Comparison of ENCODE assay signal across 14 cellular contexts in the genomic region with DNA sequence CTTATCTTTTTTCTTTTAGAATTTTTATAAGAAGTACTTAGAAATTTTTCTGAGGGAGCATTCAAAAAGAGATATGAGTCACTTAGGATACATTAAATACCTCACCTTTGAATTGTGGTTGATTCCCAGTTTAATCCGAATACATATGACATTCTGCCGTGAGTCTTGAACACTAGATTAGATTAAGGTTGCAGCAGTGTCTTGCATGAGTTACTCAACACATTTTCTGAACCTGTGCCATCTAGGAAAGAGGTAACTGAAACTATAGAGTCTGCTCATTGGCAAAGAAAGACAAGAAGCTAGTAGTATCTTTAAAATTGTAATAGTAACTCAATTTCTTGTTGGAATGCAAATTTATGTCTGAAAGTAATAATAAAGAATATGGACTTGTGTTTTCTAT. TPM values are rescaled to one million over a fixed set of nuclear protein-coding genes. Genes with fewer than 3 reads are reported as not detected.
DNase-seq lines count a peak whose midpoint lies in the region; ATAC-seq and TF ChIP-seq lines count a peak whose summit lies in the region.
"Had no signal": no experiment of that assay in that cellular context is flagged by ENCODE, and none has a peak within 500 bp of the region (broad histone marks: within the 10 kb centered on the region; RNA-seq: fewer than 3 reads in every experiment).

No MANE protein-coding gene starts in this region.

- no peak overlapping the region for H2AFZ ChIP-seq in SK-N-SH (ENCODE audit: low read depth)
- H2AFZ ChIP-seq: GM23248 had no signal

- TF ChIP-seq RAD21 in SK-N-SH (IDR thresholded peaks at IDR 0.05; ENCODE audit: low read length), result no peak

- POLR2A ChIA-PET in SK-N-SH (lab: Yijun Ruan, JAX), result no interaction called here
- POLR2A ChIA-PET in naive thymus-derived CD8-positive, alpha-beta T cell (lab: Charles Lee), result no interaction called here

- WGBS in SK-N-SH (ENCODE audit: low lambda C conversion rate), result 83% methylated on average over 2 of the region's 2 CpGs

- CTCF ChIA-PET in SK-N-SH (lab: Yijun Ruan, JAX), result no interaction called here

- H3K4me1 Mint-ChIP-seq in naive thymus-derived CD8-positive, alpha-beta T cell, result peaks cover 5 to 7% (median 5%) of the 10 kb centered on the region in 4 donors
- no peaks in the 10 kb centered on the region for H3K4me1 Mint-ChIP-seq in activated naive CD8-positive, alpha-beta T cell treated with anti-CD3 and anti-CD28 coated beads, Interleukin-2, amount 50 U/mL, for 24 hours

- peaks cover 0 to 62% (median 29%) of the 10 kb centered on the region in 3 donors for H3K36me3 Mint-ChIP-seq in naive thymus-derived CD8-positive, alpha-beta T cell
- peaks cover 40% of the 10 kb centered on the region for H3K36me3 Mint-ChIP-seq in activated naive CD8-positive, alpha-beta T cell treated with anti-CD3 and anti-CD28 coated beads, Interleukin-2, amount 50 U/mL, for 24 hours (ENCODE audit: low read depth)

- H4K20me1 ChIP-seq in SK-N-SH (ENCODE audit: insufficient read depth), result no peaks in the 10 kb centered on the region
- H4K20me1 ChIP-seq: BLaER1 treated with 17β-estradiol and CSF1 and Interleukin-3, amounts not matched to agents 10 nM and 100 nM had no signal

- DNase-seq in SK-N-SH (no peak), astrocyte of the hippocampus (ENCODE audit: low read depth, low spot score) (peak; percentile 5), fibroblast of peridontal ligament (ENCODE audit: extremely low read depth) (peak; percentile 7), midbrain (lab: John Stamatoyannopoulos, UW) (no peak)
- DNase-seq in naive thymus-derived CD8-positive, alpha-beta T cell, result no peak
- DNase-seq in activated naive CD8-positive, alpha-beta T cell treated with anti-CD3 and anti-CD28 coated beads, Interleukin-2, amount 50 U/mL, for 24 hours, result no peak
- DNase-seq: 8988T; CD4-positive, CD25-positive, alpha-beta regulatory T cell; DMS53; GF-D8; GM23248 had no signal

- no peak overlapping the region for H3K4me3 ChIP-seq in SK-N-SH (ENCODE audit: low read depth in 2 of 2, low read length in 1 of 2)
- H3K4me3 ChIP-seq: BLaER1 treated with 17β-estradiol and CSF1 and Interleukin-3, amounts not matched to agents 10 nM and 100 nM; GM23248 had no signal

- no peak for TF ChIP-seq EP300 in SK-N-SH (IDR thresholded peaks at IDR 0.05; ENCODE audit: borderline replicate concordance in 1 of 2, low read depth in 1 of 2, low read length in 1 of 2)

- no peak overlapping the region for H3K27ac ChIP-seq in SK-N-SH (ENCODE audit: low read depth in 2 of 2, low read length in 1 of 2)
- H3K27ac ChIP-seq: BLaER1 treated with 17β-estradiol and CSF1 and Interleukin-3, amounts not matched to agents 10 nM and 100 nM; GM23248 had no signal

- H3K79me2 ChIP-seq in SK-N-SH (ENCODE audit: insufficient read depth), result no peaks in the 10 kb centered on the region

- no peaks in the 10 kb centered on the region for H3K9me2 ChIP-seq in SK-N-SH

- no peaks in the 10 kb centered on the region for H3K27me3 Mint-ChIP-seq in naive thymus-derived CD8-positive, alpha-beta T cell
- H3K27me3 Mint-ChIP-seq in activated naive CD8-positive, alpha-beta T cell treated with anti-CD3 and anti-CD28 coated beads, Interleukin-2, amount 50 U/mL, for 24 hours, result no peaks in the 10 kb centered on the region

- no peak for TF ChIP-seq CTCF in SK-N-SH (IDR thresholded peaks at IDR 0.05)

- H3K4me1 ChIP-seq in SK-N-SH (ENCODE audit: control insufficient read depth in 1 of 2, insufficient read depth in 2 of 2, low read depth in 1 of 2, low read length in 1 of 2), result no peaks in the 10 kb centered on the region
- H3K4me1 ChIP-seq: BLaER1 treated with 17β-estradiol and CSF1 and Interleukin-3, amounts not matched to agents 10 nM and 100 nM had no signal

- H3K36me3 ChIP-seq in SK-N-SH (replicated peaks in 1 of 2; ENCODE audit: control insufficient read depth in 1 of 2, insufficient read depth in 2 of 2, low read length in 1 of 2), result peaks cover 10 to 17% of the 10 kb centered on the region in 2 experiments

- peaks cover 4% of the 10 kb centered on the region for H3F3A ChIP-seq in SK-N-SH (replicated peaks; ENCODE audit: insufficient read depth)

- H3K4me2 ChIP-seq in SK-N-SH, result no peak overlapping the region
- H3K4me2 ChIP-seq: BLaER1 treated with 17β-estradiol and CSF1 and Interleukin-3, amounts not matched to agents 10 nM and 100 nM had no signal

- H3K9ac ChIP-seq in SK-N-SH, result no peak overlapping the region
- H3K9ac ChIP-seq: BLaER1 treated with 17β-estradiol and CSF1 and Interleukin-3, amounts not matched to agents 10 nM and 100 nM; GM23248 had no signal

- H3K27ac Mint-ChIP-seq in naive thymus-derived CD8-positive, alpha-beta T cell, result no peak overlapping the region
- H3K27ac Mint-ChIP-seq in activated naive CD8-positive, alpha-beta T cell treated with anti-CD3 and anti-CD28 coated beads, Interleukin-2, amount 50 U/mL, for 24 hours, result no peak overlapping the region
- H3K27ac Mint-ChIP-seq: CD4-positive, CD25-positive, alpha-beta regulatory T cell had no signal

- no peak overlapping the region for H3K4me3 Mint-ChIP-seq in naive thymus-derived CD8-positive, alpha-beta T cell
- no peak overlapping the region for H3K4me3 Mint-ChIP-seq in activated naive CD8-positive, alpha-beta T cell treated with anti-CD3 and anti-CD28 coated beads, Interleukin-2, amount 50 U/mL, for 24 hours
- H3K4me3 Mint-ChIP-seq: CD4-positive, CD25-positive, alpha-beta regulatory T cell had no signal

- peaks cover 0 to 3% (median 0%) of the 10 kb centered on the region in 9 donors for H3K9me3 Mint-ChIP-seq in naive thymus-derived CD8-positive, alpha-beta T cell
- H3K9me3 Mint-ChIP-seq in activated naive CD8-positive, alpha-beta T cell treated with anti-CD3 and anti-CD28 coated beads, Interleukin-2, amount 50 U/mL, for 24 hours, result no peaks in the 10 kb centered on the region

- no peaks in the 10 kb centered on the region for H3K27me3 ChIP-seq in SK-N-SH (ENCODE audit: insufficient read depth)
- H3K27me3 ChIP-seq: BLaER1 treated with 17β-estradiol and CSF1 and Interleukin-3, amounts not matched to agents 10 nM and 100 nM had no signal

- ATAC-seq in SK-N-SH treated with all-trans-retinoic acid at 6 μM for 48 hours, result no peak
- no peak for ATAC-seq in naive thymus-derived CD8-positive, alpha-beta T cell
- ATAC-seq in activated naive CD8-positive, alpha-beta T cell treated with anti-CD3 and anti-CD28 coated beads, Interleukin-2, amount 50 U/mL, for 24 hours, result no peak
- ATAC-seq: HCT116 had no signal

- no peaks in the 10 kb centered on the region for H3K9me3 ChIP-seq in SK-N-SH
- H3K9me3 ChIP-seq: BLaER1 treated with 17β-estradiol and CSF1 and Interleukin-3, amounts not matched to agents 10 nM and 100 nM had no signal

TF ChIP-seq in SK-N-SH treated with all-trans-retinoic acid at 6 μM for 48 hours, 23 proteins besides CTCF, POLR2A, EP300 and RAD21 (continues in another document):
- TF ChIP-seq ZFP3 (CRISPR knock-in tag; IDR thresholded peaks at IDR 0.05) (no peak), ESRRG (CRISPR knock-in tag; IDR thresholded peaks at IDR 0.05) (no peak)

TF ChIP-seq in SK-N-SH, 30 proteins besides CTCF, POLR2A, EP300 and RAD21 (continues in another document):
- TF ChIP-seq TEAD4 (IDR thresholded peaks at IDR 0.05; ENCODE audit: borderline replicate concordance, insufficient read depth), result no peak
- TF ChIP-seq RXRA (IDR thresholded peaks at IDR 0.05; ENCODE audit: borderline replicate concordance, low read depth), result no peak
- TF ChIP-seq TAF1 (IDR thresholded peaks at IDR 0.05; ENCODE audit: borderline replicate concordance, low read depth, low read length), result no peak
- TF ChIP-seq RCOR1 (IDR thresholded peaks at IDR 0.05; ENCODE audit: low read length), result no peak
- TF ChIP-seq, protein P1, sequence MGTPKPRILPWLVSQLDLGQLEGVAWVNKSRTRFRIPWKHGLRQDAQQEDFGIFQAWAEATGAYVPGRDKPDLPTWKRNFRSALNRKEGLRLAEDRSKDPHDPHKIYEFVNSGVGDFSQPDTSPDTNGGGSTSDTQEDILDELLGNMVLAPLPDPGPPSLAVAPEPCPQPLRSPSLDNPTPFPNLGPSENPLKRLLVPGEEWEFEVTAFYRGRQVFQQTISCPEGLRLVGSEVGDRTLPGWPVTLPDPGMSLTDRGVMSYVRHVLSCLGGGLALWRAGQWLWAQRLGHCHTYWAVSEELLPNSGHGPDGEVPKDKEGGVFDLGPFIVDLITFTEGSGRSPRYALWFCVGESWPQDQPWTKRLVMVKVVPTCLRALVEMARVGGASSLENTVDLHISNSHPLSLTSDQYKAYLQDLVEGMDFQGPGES (IDR thresholded peaks at IDR 0.05; ENCODE audit: low read depth, low read length), result no peak
- TF ChIP-seq MEF2A (IDR thresholded peaks at IDR 0.05; ENCODE audit: borderline replicate concordance, low read depth), result no peak

RNA-seq across cellular contexts. Expression of a gene that starts 14.9 kb away (rescaled TPM):
- 14.1 and 14.5 TPM in 2 replicates for polyA plus RNA-seq in SK-N-SH (2012; rRNA removed)
- 16.3 and 17.8 TPM in 2 replicates for polyA plus RNA-seq in SK-N-SH (2012; cell fraction: cytosol; rRNA removed)
- 11.1 and 16.0 TPM in 2 replicates for polyA plus RNA-seq in SK-N-SH (2012; cell fraction: nucleus; rRNA removed)
- total RNA-seq in naive thymus-derived CD8-positive, alpha-beta T cell, result 10 to 100 TPM; 21.1 to 25.8 TPM
- 10 to 100 TPM; 19.2 to 22.2 (median 20.0) TPM for polyA plus RNA-seq in naive thymus-derived CD8-positive, alpha-beta T cell

RNA-seq across cellular contexts. Expression of a gene that starts 15.1 kb away (rescaled TPM):
- 5.4 and 9.2 TPM in 2 replicates for polyA plus RNA-seq in SK-N-SH (2012; rRNA removed)
- polyA plus RNA-seq in SK-N-SH (2012; cell fraction: cytosol; rRNA removed), result 3.7 and 3.8 TPM in 2 replicates
- 24.9 and 33.5 TPM in 2 replicates for polyA plus RNA-seq in SK-N-SH (2012; cell fraction: nucleus; rRNA removed)
- total RNA-seq in naive thymus-derived CD8-positive, alpha-beta T cell, result 10 to 100 TPM; 23.8 to 28.5 TPM
- polyA plus RNA-seq in naive thymus-derived CD8-positive, alpha-beta T cell, result 1 to 10 TPM; 1.5 to 1.7 (median 1.6) TPM

RNA-seq across cellular contexts. Expression of a gene that starts 46.0 kb away (rescaled TPM):
- 37.6 and 41.0 TPM in 2 replicates for polyA plus RNA-seq in SK-N-SH (2012; rRNA removed)
- polyA plus RNA-seq in SK-N-SH (2012; cell fraction: cytosol; rRNA removed), result 48.7 and 49.5 TPM in 2 replicates
- polyA plus RNA-seq in SK-N-SH (2012; cell fraction: nucleus; rRNA removed), result 30.1 and 37.8 TPM in 2 replicates
- 1 to 10 TPM; 3.1 to 4.7 TPM for total RNA-seq in naive thymus-derived CD8-positive, alpha-beta T cell
- 10 to 100 TPM in 1 of 3 donors, 1 to 10 TPM in 2; 4.3 to 13.1 (median 6.4) TPM for polyA plus RNA-seq in naive thymus-derived CD8-positive, alpha-beta T cell

Comparison
In these comparisons a context has a peak if more than half of its experiments do, and no peak if none do; other contexts are left out.
1. DNase-seq: peak in astrocyte of the hippocampus (single experiment) and fibroblast of peridontal ligament (single experiment); none in SK-N-SH (single experiment), naive thymus-derived CD8-positive, alpha-beta T cell (0 of 10), activated naive CD8-positive, alpha-beta T cell treated with anti-CD3 and anti-CD28 coated beads, Interleukin-2, amount 50 U/mL, for 24 hours (single experiment) and midbrain (single experiment).